In genomic region chr14:61656341-61656740, GRCh38 we compare ENCODE assay signal across 20 cellular contexts.
"Had no signal": no experiment of that assay in that cellular context is flagged by ENCODE, and none has a peak within 500 bp of the region (broad histone marks: within the 10 kb centered on the region; RNA-seq: fewer than 3 reads in every experiment).

No MANE protein-coding gene starts in this region.

- H3K9me3 ChIP-seq: thoracic aorta, upper lobe of left lung had no signal

- H3K4me2 ChIP-seq: smooth muscle cell had no signal

- DNase-seq: activated CD4-positive, alpha-beta T cell treated with anti-CD3 and anti-CD28 coated beads, Interleukin-2, amount 50 U/mL, for 4 hours; activated effector memory CD4-positive, alpha-beta T cell treated with anti-CD3 and anti-CD28 coated beads, Interleukin-2, amount 50 U/mL, for 16 hours; activated T-cell treated with anti-CD3 and anti-CD28 coated beads, Interleukin-2, amount 50 U/mL, for 4 hours; aorta; brain microvascular endothelial cell; erythroblast; foreskin melanocyte; glutamatergic neuron; kidney; midbrain; nephron progenitor cell; nucleus accumbens; stimulated activated CD4-positive, alpha-beta T cell treated with anti-CD3 and anti-CD28 coated beads, Interleukin-4, amount 100 ng/mL, for 1 hour; SW 1271; T-helper 9 cell; upper lobe of left lung had no signal

- H3K27ac ChIP-seq: brain microvascular endothelial cell, coronary artery, thoracic aorta, upper lobe of left lung had no signal

- H3K4me3 ChIP-seq: coronary artery, lung, smooth muscle cell, thoracic aorta, upper lobe of left lung had no signal

- H3K9me3 Mint-ChIP-seq: activated T-cell treated with anti-CD3 and anti-CD28 coated beads, Interleukin-2, amount 50 U/mL, for 4 hours; nephron progenitor cell had no signal

- H3K36me3 ChIP-seq: brain microvascular endothelial cell, thoracic aorta, upper lobe of left lung had no signal

- H3K27ac Mint-ChIP-seq: nephron progenitor cell had no signal

- H3K27me3 ChIP-seq: brain microvascular endothelial cell, upper lobe of left lung had no signal

- H3K4me3 Mint-ChIP-seq: activated T-cell treated with anti-CD3 and anti-CD28 coated beads, Interleukin-2, amount 50 U/mL, for 4 hours; nephron progenitor cell had no signal
